ENCODE assay signal across 31 cellular contexts in genomic region chr2:126988482-126988881, GRCh38.
"Had no signal": no experiment of that assay in that cellular context is flagged by ENCODE, and none has a peak within 500 bp of the region (broad histone marks: within the 10 kb centered on the region; RNA-seq: fewer than 3 reads in every experiment).

No MANE protein-coding gene starts in this region.

- DNase-seq: natural killer cell; occipital lobe; ovary; posterior cingulate gyrus; psoas muscle; right cardiac atrium; spleen; stimulated activated CD4-positive, alpha-beta T cell treated with anti-CD3 and anti-CD28 coated beads, Interleukin-12 subunit alpha, Interleukin-12 subunit beta, amount 100 ng/mL, for 4 hours; stimulated activated CD4-positive, alpha-beta T cell treated with anti-CD3 and anti-CD28 coated beads, Interleukin-1b, Interleukin-23, amount 100 ng/mL, for 48 hours; stimulated activated CD4-positive, alpha-beta T cell treated with anti-CD3 and anti-CD28 coated beads, Interleukin-4, amount 100 ng/mL, for 1 hour; stimulated activated CD4-positive, alpha-beta T cell treated with anti-CD3 and anti-CD28 coated beads, Interleukin-4, amount 100 ng/mL, for 4 hours; stimulated activated CD8-positive, alpha-beta memory T cell treated with anti-CD3 and anti-CD28 coated beads, Interleukin-4, amount 100 ng/mL, for 48 hours; stimulated activated naive CD4-positive, alpha-beta T cell; stimulated activated naive CD8-positive, alpha-beta T cell treated with anti-CD3 and anti-CD28 coated beads, Interleukin-15, amount 100 ng/mL, for 72 hours; stimulated activated naive CD8-positive, alpha-beta T cell treated with anti-CD3 and anti-CD28 coated beads, Interleukin-15, Interleukin-2, amounts not matched to agents 100 U/mL and 50 U/mL, for 24 hours; substantia nigra; testis; tibial artery; transverse colon; upper lobe of right lung; uterus had no signal

- H3K27ac Mint-ChIP-seq: natural killer cell; nephron; neural progenitor cell; stimulated activated memory B cell treated with anti-CD40 and anti-IgM and Interleukin-4, amounts not matched to agents 10 μg/mL and 1 μg/mL and 100 μg/mL, for 72 hours; type B pancreatic cell had no signal

- H3K4me1 ChIP-seq: neural progenitor cell, parathyroid adenoma, psoas muscle, spleen, suprapubic skin, testis, tibial artery, upper lobe of right lung, uterus had no signal

- H3K9me3 Mint-ChIP-seq: natural killer cell; stimulated activated memory B cell treated with anti-CD40 and anti-IgM and Interleukin-4, amounts not matched to agents 10 μg/mL and 1 μg/mL and 100 μg/mL, for 72 hours; stimulated activated naive CD8-positive, alpha-beta T cell treated with anti-CD3 and anti-CD28 coated beads, Interleukin-15, amount 100 ng/mL, for 72 hours had no signal

- H3K27me3 Mint-ChIP-seq: progenitor cell of endocrine pancreas, type B pancreatic cell had no signal

- H3K4me3 ChIP-seq: neural progenitor cell, ovary, psoas muscle, skin epidermis, smooth muscle cell, spleen, suprapubic skin, testis, tibial artery, transverse colon, upper lobe of right lung, uterus had no signal

- H3K9ac ChIP-seq: neural progenitor cell, parathyroid adenoma had no signal

- H3K36me3 Mint-ChIP-seq: natural killer cell; neural progenitor cell; stimulated activated memory B cell treated with anti-CD40 and anti-IgM and Interleukin-4, amounts not matched to agents 10 μg/mL and 1 μg/mL and 100 μg/mL, for 72 hours; type B pancreatic cell had no signal

- H2AFZ ChIP-seq: neural progenitor cell, parathyroid adenoma had no signal

- H3K79me2 ChIP-seq: parathyroid adenoma had no signal

- H3K9me3 ChIP-seq: ovary, psoas muscle, suprapubic skin, testis, tibial artery, transverse colon, upper lobe of right lung, uterus had no signal

- H3K27ac ChIP-seq: neural progenitor cell, ovary, parathyroid adenoma, psoas muscle, skin epidermis, spleen, suprapubic skin, testis, tibial artery, transverse colon, upper lobe of right lung, uterus had no signal

- H3K27me3 ChIP-seq: neural progenitor cell, ovary, testis, transverse colon, upper lobe of right lung, uterus had no signal

- H3K4me1 Mint-ChIP-seq: natural killer cell; neural progenitor cell; stimulated activated memory B cell treated with anti-CD40 and anti-IgM and Interleukin-4, amounts not matched to agents 10 μg/mL and 1 μg/mL and 100 μg/mL, for 72 hours; stimulated activated naive CD8-positive, alpha-beta T cell treated with anti-CD3 and anti-CD28 coated beads, Interleukin-15, amount 100 ng/mL, for 72 hours had no signal

- ATAC-seq: natural killer cell; psoas muscle; right cardiac atrium; sciatic nerve; stimulated activated memory B cell treated with anti-CD40 and anti-IgM and Interleukin-4, amounts not matched to agents 10 μg/mL and 1 μg/mL and 100 μg/mL, for 72 hours; stimulated activated naive CD8-positive, alpha-beta T cell treated with anti-CD3 and anti-CD28 coated beads, Interleukin-15, amount 100 ng/mL, for 72 hours; stimulated activated naive CD8-positive, alpha-beta T cell treated with anti-CD3 and anti-CD28 coated beads, Interleukin-15, Interleukin-2, amounts not matched to agents 100 U/mL and 50 U/mL, for 24 hours; upper lobe of right lung had no signal

- H3K36me3 ChIP-seq: neural progenitor cell, ovary, spleen, suprapubic skin, tibial artery, transverse colon, upper lobe of right lung, uterus had no signal

- H3K4me3 Mint-ChIP-seq: natural killer cell; nephron; neural progenitor cell; stimulated activated memory B cell treated with anti-CD40 and anti-IgM and Interleukin-4, amounts not matched to agents 10 μg/mL and 1 μg/mL and 100 μg/mL, for 72 hours; stimulated activated naive CD8-positive, alpha-beta T cell treated with anti-CD3 and anti-CD28 coated beads, Interleukin-15, amount 100 ng/mL, for 72 hours; type B pancreatic cell had no signal

- H3K4me2 ChIP-seq: neural progenitor cell, smooth muscle cell had no signal
